ENCODE assay signal across 11 cellular contexts in the genomic region with DNA sequence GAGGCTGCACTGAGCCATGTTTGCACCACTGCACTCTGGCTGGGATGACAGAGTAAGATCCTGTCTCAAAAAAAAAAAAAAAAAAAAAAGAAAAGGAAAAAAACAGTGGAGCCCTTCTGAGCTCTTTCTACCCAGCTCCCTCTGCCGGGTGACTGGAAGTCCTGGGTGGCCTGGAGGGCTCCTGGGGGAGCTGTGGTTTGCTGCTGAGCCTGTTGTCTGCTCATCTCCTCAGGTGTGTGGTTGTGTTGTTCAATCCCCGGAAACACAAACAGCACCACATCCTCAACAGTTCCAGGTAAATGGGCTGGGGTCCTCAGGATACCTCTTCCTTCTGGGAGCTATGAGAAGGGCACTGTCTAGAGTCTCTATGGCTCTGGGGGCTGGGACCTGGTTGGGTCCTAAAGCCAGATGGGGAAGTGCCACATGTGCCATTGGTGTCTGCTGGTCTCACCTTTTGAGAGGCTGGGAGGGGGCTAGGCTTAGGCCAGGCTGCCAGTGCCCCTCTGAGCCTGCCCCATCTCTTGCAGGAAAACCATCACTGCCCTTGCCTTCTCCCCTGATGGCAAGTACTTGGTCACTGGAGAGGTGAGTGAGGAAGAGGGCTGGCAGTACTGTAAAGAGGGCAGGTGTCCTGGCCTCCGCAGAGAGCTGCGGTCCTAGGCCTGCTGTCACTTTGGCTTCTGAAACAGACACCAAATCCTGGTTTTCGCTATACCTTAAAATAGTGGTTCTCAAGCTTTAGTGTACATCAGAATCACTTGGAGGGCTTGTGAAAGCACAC. TPM values are rescaled to one million over a fixed set of nuclear protein-coding genes. Genes with fewer than 3 reads are reported as not detected.
DNase-seq lines count a peak whose midpoint lies in the region; ATAC-seq and TF ChIP-seq lines count a peak whose summit lies in the region.
"Had no signal": no experiment of that assay in that cellular context is flagged by ENCODE, and none has a peak within 500 bp of the region (broad histone marks: within the 10 kb centered on the region; RNA-seq: fewer than 3 reads in every experiment).

No MANE protein-coding gene starts in this region.

- H3K27ac ChIP-seq in PC-3 (ENCODE audit: low read length) = no peak overlapping the region
- H3K27ac ChIP-seq: foreskin keratinocyte, upper lobe of left lung had no signal

- no peak overlapping the region for H3K4me3 ChIP-seq in BJ (ENCODE audit: low read depth, low read length)
- H3K4me3 ChIP-seq in PC-3 (ENCODE audit: low read length) = no peak overlapping the region
- no peak overlapping the region for H3K4me3 ChIP-seq in epithelial cell of esophagus (ENCODE audit: low read length)
- H3K4me3 ChIP-seq: HAP-1, upper lobe of left lung had no signal

- no peaks in the 10 kb centered on the region for H3K27me3 ChIP-seq in BJ (ENCODE audit: control insufficient read depth, insufficient read depth, low read length)
- no peaks in the 10 kb centered on the region for H3K27me3 ChIP-seq in PC-3 (ENCODE audit: low read length)
- H3K27me3 ChIP-seq: foreskin keratinocyte, upper lobe of left lung had no signal

- CTCF ChIA-PET in BJ (lab: Yijun Ruan, JAX) (interaction anchor here (0.5 to 12.9 kb wide), 25 partner anchors 9 to 368 kb away, joined by 3 to 330 read pairs (median 4); partner anchors contain the start of gene MAPKBP1), PC-3 (lab: Charles Lee) (interaction anchor here (0.6 to 4.0 kb wide), 3 partner anchors 10 to 337 kb away, joined by 3 to 76 read pairs (median 6); partner anchors contain the start of gene MAPKBP1)

- POLR2A ChIA-PET in BJ (lab: Charles Lee) = interaction anchor here (0.6 kb wide), 1 partner anchor 10 kb away, joined by 6 read pairs; no protein-coding TSS in a partner anchor
- POLR2A ChIA-PET in PC-3 (lab: Charles Lee; ENCODE audit: unreplicated experiment) = interaction anchor here (0.6 kb wide), 2 partner anchors 38 to 46 kb away, joined by 15 to 19 read pairs; no protein-coding TSS in a partner anchor

- H3K9ac ChIP-seq in PC-3 (ENCODE audit: low read length) = no peak overlapping the region

- H3K36me3 ChIP-seq in BJ (ENCODE audit: control insufficient read depth, insufficient read depth, low read length) = peaks cover 20% of the 10 kb centered on the region
- H3K36me3 ChIP-seq in PC-3 (ENCODE audit: low read depth, low read length) = peaks cover 16% of the 10 kb centered on the region

- in situ Hi-C loops in Caki2 (cut with HindIII; ENCODE audit: low pct_unique_long_range_greater_than_20kb, low sequenced_read_pairs) = no loop called here

- DNase-seq in BJ (ENCODE audit: low read depth) (no peak), Caki2 (ENCODE audit: low read depth) (peak; percentile 11), PC-3 (no peak), epithelial cell of esophagus (ENCODE audit: low read depth) (no peak), NCI-H146 (lab: John Stamatoyannopoulos, UW) (no peak), UCSD-AML1 (lab: John Stamatoyannopoulos, UW; ENCODE audit: unreplicated experiment) (no peak)
- DNase-seq: foreskin keratinocyte had no signal

- BruUV-seq in PC-3 (replicated peaks; lab: Mats Ljungman, UMichigan) = no TSS peak

- H3K9me2 ChIP-seq in PC-3 (replicated peaks; ENCODE audit: low read length) = no peaks in the 10 kb centered on the region

- no peak overlapping the region for H2AFZ ChIP-seq in PC-3 (ENCODE audit: low read length)

- TF ChIP-seq CTCF in BJ (IDR thresholded peaks at IDR 0.05; ENCODE audit: insufficient read depth, low read depth, low read length) = peak; percentile 24; the same call in 1 of the 2 replicates
- TF ChIP-seq CTCF in PC-3 (conservative IDR thresholded peaks at IDR 0.05; ENCODE audit: low read depth, low read length) = no peak
- TF ChIP-seq CTCF in epithelial cell of esophagus (IDR thresholded peaks at IDR 0.05; ENCODE audit: insufficient read depth, low read depth, low read length, missing control alignments) = peak; percentile 5

- no peak overlapping the region for H3K4me2 ChIP-seq in PC-3 (ENCODE audit: low read length)

- H3K9me3 ChIP-seq in PC-3 (ENCODE audit: low read length) = no peaks in the 10 kb centered on the region
- H3K9me3 ChIP-seq: HAP-1, upper lobe of left lung had no signal

- no peaks in the 10 kb centered on the region for H4K20me1 ChIP-seq in PC-3 (ENCODE audit: low read length)

- H3K4me1 ChIP-seq in PC-3 (ENCODE audit: insufficient read depth, low read length) = peaks cover 21% of the 10 kb centered on the region
- H3K4me1 ChIP-seq: HAP-1 had no signal

- ATAC-seq in PC-3 (peak; percentile 29), HG03175 (IDR thresholded peaks at IDR 0.05; ENCODE audit: unreplicated experiment) (no peak), GM19324 (IDR thresholded peaks at IDR 0.05; ENCODE audit: low FRiP score, unreplicated experiment) (no peak)

- intact Hi-C loops in PC-3 (cut with micrococcal nuclease) = loop anchor here (1.0 to 5.0 kb wide), 3 partner anchors 39 to 209 kb away; no protein-coding TSS in a partner anchor

- no peaks in the 10 kb centered on the region for H3F3A ChIP-seq in PC-3 (ENCODE audit: low read length, unreplicated experiment)

- H3K79me2 ChIP-seq in PC-3 (ENCODE audit: low read length) = no peaks in the 10 kb centered on the region

RNA-seq across cellular contexts. Expression of gene JMJD7, which starts 17.1 kb away (rescaled TPM):
- polyA plus RNA-seq in BJ (2011; rRNA removed) = 2.8 and 3.4 TPM in 2 replicates
- 1.0 and 1.6 TPM in 2 replicates for polyA minus RNA-seq in BJ (2011; rRNA and poly(A)+ RNA removed)
- total RNA-seq in Caki2 (2014; rRNA removed; shearing (Covaris generic); ENCODE audit: low replicate concordance) = 2.8 TPM in 1 of 2 replicates, not detected in the other
- 8.1 and 13.7 TPM in 2 replicates for total RNA-seq in PC-3 (2014; rRNA removed)

RNA-seq across cellular contexts. Expression of gene PLA2G4B, which starts 27.8 kb away (rescaled TPM):
- polyA plus RNA-seq in BJ (2011; rRNA removed) = 2.1 and 2.4 TPM in 2 replicates
- 0.21 and 0.43 TPM in 2 replicates for polyA minus RNA-seq in BJ (2011; rRNA and poly(A)+ RNA removed)
- total RNA-seq in Caki2 (2014; rRNA removed; shearing (Covaris generic); ENCODE audit: low replicate concordance) = not detected in 2 replicates
- 7.0 and 12.2 TPM in 2 replicates for total RNA-seq in PC-3 (2014; rRNA removed)

RNA-seq across cellular contexts. Expression of gene MAPKBP1, which starts 36.6 kb away (rescaled TPM):
- polyA plus RNA-seq in BJ (2011; rRNA removed) = 4.8 and 8.3 TPM in 2 replicates
- 20.9 and 26.7 TPM in 2 replicates for polyA minus RNA-seq in BJ (2011; rRNA and poly(A)+ RNA removed)
- 1.7 and 6.4 TPM in 2 replicates for total RNA-seq in Caki2 (2014; rRNA removed; shearing (Covaris generic); ENCODE audit: low replicate concordance)
- total RNA-seq in PC-3 (2014; rRNA removed) = 23.8 and 29.1 TPM in 2 replicates
